In genomic region chr3:141875893-141876380, GRCh38 we compare ENCODE assay signal across 8 cellular contexts. TPM values are rescaled to one million over a fixed set of nuclear protein-coding genes. Genes with fewer than 3 reads are reported as not detected.
DNase-seq lines count a peak whose midpoint lies in the region; ATAC-seq and TF ChIP-seq lines count a peak whose summit lies in the region.

No MANE protein-coding gene starts in this region.

- no peaks in the 10 kb centered on the region for H3K36me3 ChIP-seq in parathyroid adenoma (ENCODE audit: control insufficient read depth, insufficient read depth, low read length)

- H3K4me1 ChIP-seq in parathyroid adenoma, result no peaks in the 10 kb centered on the region

- H3K9me3 ChIP-seq in parathyroid adenoma (ENCODE audit: control insufficient read depth, low read length), result no peaks in the 10 kb centered on the region

- peaks cover 3% of the 10 kb centered on the region for H3K79me2 ChIP-seq in parathyroid adenoma

- peak overlapping the region; percentile 98 to 99 (median 99) for H3K27ac Mint-ChIP-seq in CD14-positive monocyte
- H3K27ac Mint-ChIP-seq in activated naive CD4-positive, alpha-beta T cell treated with anti-CD3 and anti-CD28 coated beads, Interleukin-2, amount 50 U/mL, for 24 hours, result peak overlapping the region; percentile 95

- intact Hi-C loops in CD14-positive monocyte (cut with micrococcal nuclease) (loop anchor here (2.0 to 5.0 kb wide), 3 partner anchors 79 to 137 kb away; partner anchors contain the start of gene RNF7 (in 1 of the 2)), Right ventricle myocardium superior (cut with DNase I) (loop anchor here (2.0 kb wide), 1 partner anchor 137 kb away; the partner anchor contains the start of gene RNF7)

- H3K27me3 Mint-ChIP-seq in CD14-positive monocyte (ENCODE audit: low read depth in 3 of 3), result peaks cover 0 to 1% (median 0%) of the 10 kb centered on the region in 3 donors
- no peaks in the 10 kb centered on the region for H3K27me3 Mint-ChIP-seq in activated naive CD4-positive, alpha-beta T cell treated with anti-CD3 and anti-CD28 coated beads, Interleukin-2, amount 50 U/mL, for 24 hours

- peak overlapping the region; percentile 76 for H3K4me3 ChIP-seq in parathyroid adenoma (ENCODE audit: low read depth, low read length)

- peak overlapping the region; percentile 90 to 94 for H3K4me3 Mint-ChIP-seq in CD14-positive monocyte
- H3K4me3 Mint-ChIP-seq in activated naive CD4-positive, alpha-beta T cell treated with anti-CD3 and anti-CD28 coated beads, Interleukin-2, amount 50 U/mL, for 24 hours, result peak overlapping the region; percentile 94

- DNase-seq in CD14-positive monocyte (ENCODE audit: low spot score) (peak; percentile 74), OCI-M1 (lab: John Stamatoyannopoulos, UW) (peak; percentile 88), Right ventricle myocardium superior (peak; percentile 84)

- no peaks in the 10 kb centered on the region for H3K9me3 Mint-ChIP-seq in CD14-positive monocyte
- no peaks in the 10 kb centered on the region for H3K9me3 Mint-ChIP-seq in activated naive CD4-positive, alpha-beta T cell treated with anti-CD3 and anti-CD28 coated beads, Interleukin-2, amount 50 U/mL, for 24 hours

- H3K9ac ChIP-seq in parathyroid adenoma, result peak overlapping the region; percentile 20

- H3K4me2 ChIP-seq in parathyroid adenoma (ENCODE audit: low read length), result peak overlapping the region; percentile 70

- ATAC-seq in GM18907 (IDR thresholded peaks at IDR 0.05; ENCODE audit: unreplicated experiment) (peak; percentile 69), HG03135 (IDR thresholded peaks at IDR 0.05; ENCODE audit: unreplicated experiment) (peak; percentile 64), Right ventricle myocardium superior (ENCODE audit: poor library complexity) (peak; percentile 83), GM18520 (IDR thresholded peaks at IDR 0.05; ENCODE audit: unreplicated experiment) (no peak)

- H2AFZ ChIP-seq in parathyroid adenoma, result peak overlapping the region; percentile 96

- TF ChIP-seq CTCF in CD14-positive monocyte (IDR thresholded peaks at IDR 0.05) (no peak), parathyroid adenoma (IDR thresholded peaks at IDR 0.05) (peak; percentile 12)

- peak overlapping the region; percentile 92 for H3K27ac ChIP-seq in parathyroid adenoma

- H3K36me3 Mint-ChIP-seq in CD14-positive monocyte, result peaks cover 2 to 8% of the 10 kb centered on the region in 2 donors
- peaks cover 11% of the 10 kb centered on the region for H3K36me3 Mint-ChIP-seq in activated naive CD4-positive, alpha-beta T cell treated with anti-CD3 and anti-CD28 coated beads, Interleukin-2, amount 50 U/mL, for 24 hours

- H3K4me1 Mint-ChIP-seq in CD14-positive monocyte, result peaks cover 35% of the 10 kb centered on the region
- H3K4me1 Mint-ChIP-seq in activated naive CD4-positive, alpha-beta T cell treated with anti-CD3 and anti-CD28 coated beads, Interleukin-2, amount 50 U/mL, for 24 hours, result peaks cover 44% of the 10 kb centered on the region

- no peaks in the 10 kb centered on the region for H3K27me3 ChIP-seq in parathyroid adenoma (ENCODE audit: control insufficient read depth, insufficient read depth, low read length)

RNA-seq across cellular contexts. Expression of gene ATP1B3, which starts 0.5 kb away (rescaled TPM):
- 100 to 1,000 TPM; 177 to 208 TPM for polyA plus RNA-seq in CD14-positive monocyte
- 32.9 TPM for total RNA-seq in Right ventricle myocardium superior
